ENCODE assay signal across 1 cellular context in genomic region chr22:31346733-31347250, GRCh38.
TF ChIP-seq lines count a peak whose summit lies in the region.

No MANE protein-coding gene starts in this region.

TF ChIP-seq in A549, 52 proteins besides CTCF, POLR2A, EP300 and RAD21:
- TF ChIP-seq NFE2L2 (conservative IDR thresholded peaks at IDR 0.05; ENCODE audit: low read length) (no peak), CBX8 (IDR thresholded peaks at IDR 0.05) (no peak), PHF8 (IDR thresholded peaks at IDR 0.05; ENCODE audit: borderline replicate concordance, low read depth) (peak; percentile 60; the same call in 1 of the 2 replicates), HEYL (CRISPR knock-in tag; IDR thresholded peaks at IDR 0.05) (no peak)
- TF ChIP-seq, protein P1, sequence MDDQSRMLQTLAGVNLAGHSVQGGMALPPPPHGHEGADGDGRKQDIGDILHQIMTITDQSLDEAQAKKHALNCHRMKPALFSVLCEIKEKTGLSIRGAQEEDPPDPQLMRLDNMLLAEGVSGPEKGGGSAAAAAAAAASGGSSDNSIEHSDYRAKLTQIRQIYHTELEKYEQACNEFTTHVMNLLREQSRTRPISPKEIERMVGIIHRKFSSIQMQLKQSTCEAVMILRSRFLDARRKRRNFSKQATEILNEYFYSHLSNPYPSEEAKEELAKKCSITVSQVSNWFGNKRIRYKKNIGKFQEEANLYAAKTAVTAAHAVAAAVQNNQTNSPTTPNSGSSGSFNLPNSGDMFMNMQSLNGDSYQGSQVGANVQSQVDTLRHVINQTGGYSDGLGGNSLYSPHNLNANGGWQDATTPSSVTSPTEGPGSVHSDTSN (IDR thresholded peaks at IDR 0.05), result no peak
